Comparison of ENCODE assay signal across 8 cellular contexts in the genomic region with DNA sequence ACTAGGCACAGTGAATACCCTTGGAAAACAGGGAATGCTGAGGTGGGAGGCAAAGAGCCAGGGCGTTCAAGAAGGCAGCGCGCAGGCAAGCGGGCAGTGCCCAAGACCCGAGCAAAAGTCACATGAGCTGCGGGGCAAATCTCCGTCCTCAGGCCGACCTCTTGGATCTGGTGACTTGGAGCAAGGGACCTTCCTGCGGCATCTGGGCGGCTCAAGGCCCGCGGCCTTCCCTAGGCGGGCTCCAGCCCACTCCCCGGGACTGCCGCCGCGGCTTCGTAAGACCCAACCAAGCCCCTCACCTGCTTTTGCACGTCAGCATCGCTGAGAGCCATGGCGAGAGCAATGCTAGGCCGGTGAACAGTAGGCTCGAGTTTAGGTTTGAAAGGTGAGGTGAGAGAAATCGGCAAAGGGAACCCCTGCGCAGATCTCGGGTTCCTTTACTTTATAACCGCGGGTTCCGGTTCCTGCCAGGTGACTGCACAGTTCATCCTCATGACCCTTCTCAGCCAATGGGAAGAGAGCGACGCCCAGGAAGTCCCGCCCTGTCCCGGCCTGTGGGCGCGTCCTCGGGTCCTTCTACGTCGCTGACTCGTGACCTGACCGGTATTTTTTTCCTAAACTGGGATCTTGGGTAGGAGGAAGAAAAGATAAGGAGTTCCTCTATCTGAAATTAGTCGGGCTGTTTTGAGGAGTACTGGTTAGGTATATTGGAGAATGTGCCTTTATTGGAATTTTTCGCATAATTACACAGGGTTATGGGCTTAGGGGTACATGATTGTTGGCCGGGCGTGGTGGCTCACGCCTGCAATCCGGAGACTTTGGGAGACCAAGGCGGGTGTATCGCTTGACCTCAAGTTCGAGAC. TPM values are rescaled to one million over a fixed set of nuclear protein-coding genes. Genes with fewer than 3 reads are reported as not detected.
DNase-seq lines count a peak whose midpoint lies in the region; ATAC-seq and TF ChIP-seq lines count a peak whose summit lies in the region.

A gene (minus strand): TSS at position 446 of the 863 bp plus-strand sequence. CDS start 114 bp downstream, at position 332.

- peaks cover 23% of the 10 kb centered on the region for H3K4me1 ChIP-seq in CD8-positive, alpha-beta T cell (ENCODE audit: insufficient read depth, low read length)
- peaks cover 33% of the 10 kb centered on the region for H3K4me1 ChIP-seq in lower lobe of right lung

- peaks cover 33% of the 10 kb centered on the region for H3K4me1 Mint-ChIP-seq in CD8-positive, alpha-beta T cell (ENCODE audit: low read depth)

- H3K27me3 Mint-ChIP-seq in CD8-positive, alpha-beta T cell (ENCODE audit: low read depth): no peaks in the 10 kb centered on the region

- no peak for TF ChIP-seq CTCF in CD8-positive, alpha-beta T cell (IDR thresholded peaks at IDR 0.05)
- TF ChIP-seq CTCF in lower lobe of right lung (IDR thresholded peaks at IDR 0.05): no peak

- CTCF ChIA-PET in CD8-positive, alpha-beta T cell (lab: Charles Lee): no interaction called here

- H3K4me3 Mint-ChIP-seq in CD8-positive, alpha-beta T cell: peak within 1 kb of the TSS; percentile 97

- ATAC-seq in CD8-positive, alpha-beta T cell: peak; percentile 100
- ATAC-seq in GM19467 (IDR thresholded peaks at IDR 0.05; ENCODE audit: unreplicated experiment) (peak; percentile 97), lower lobe of right lung (peak; percentile 100)

- H3K27ac ChIP-seq in CD8-positive, alpha-beta T cell (ENCODE audit: low read depth, low read length): peak within 1 kb of the TSS; percentile 93
- H3K27ac ChIP-seq in lower lobe of right lung: peak within 1 kb of the TSS; percentile 95

- peak within 1 kb of the TSS; percentile 99 for H3K27ac Mint-ChIP-seq in CD8-positive, alpha-beta T cell

- peak; percentile 90 to 97 (median 94) for DNase-seq in CD8-positive, alpha-beta T cell
- DNase-seq in HS-27A (ENCODE audit: low read depth): peak; percentile 81
- DNase-seq in NK-92 (lab: John Stamatoyannopoulos, UW; ENCODE audit: unreplicated experiment): peak; percentile 29
- DNase-seq in activated CD8-positive, alpha-beta memory T cell treated with anti-CD3 and anti-CD28 coated beads for 1 hour (ENCODE audit: extremely low read depth in 1 of 2, low read depth in 1 of 2): peak; percentile 77 to 89
- peak; percentile 92 for DNase-seq in effector CD4-positive, alpha-beta T cell
- peak; percentile 96 for DNase-seq in lower lobe of right lung
- DNase-seq in stimulated activated CD4-positive, alpha-beta T cell treated with anti-CD3 and anti-CD28 coated beads, TNF-alpha, amount 100 ng/mL, for 24 hours (ENCODE audit: low read depth in 3 of 3): peak; percentile 90 to 94 (median 92)

- H3K4me3 ChIP-seq in CD8-positive, alpha-beta T cell (ENCODE audit: low read depth, low read length): peak within 1 kb of the TSS; percentile 84
- peak within 1 kb of the TSS; percentile 97 for H3K4me3 ChIP-seq in lower lobe of right lung

- no peaks in the 10 kb centered on the region for H3K9me3 ChIP-seq in CD8-positive, alpha-beta T cell (ENCODE audit: low read length)
- H3K9me3 ChIP-seq in lower lobe of right lung: no peaks in the 10 kb centered on the region

- POLR2A ChIA-PET in CD8-positive, alpha-beta T cell (lab: Charles Lee): interaction anchor here (1.3 kb wide), 1 partner anchor 11 kb away, joined by 9 read pairs; a partner anchor contains a TSS

- intact Hi-C loops in CD8-positive, alpha-beta T cell (cut with DNase I, micrococcal nuclease): loop anchor here (1.0 to 5.0 kb wide), 5 partner anchors 10 to 544 kb away; a partner anchor contains a TSS
- intact Hi-C loops in lower lobe of right lung (cut with DNase I): no loop called here

- H3K36me3 ChIP-seq in CD8-positive, alpha-beta T cell (ENCODE audit: insufficient read depth, low read length): no peaks in the 10 kb centered on the region
- peaks cover 11% of the 10 kb centered on the region for H3K36me3 ChIP-seq in lower lobe of right lung

- no peaks in the 10 kb centered on the region for H3K9me3 Mint-ChIP-seq in CD8-positive, alpha-beta T cell

- no peaks in the 10 kb centered on the region for H3K27me3 ChIP-seq in CD8-positive, alpha-beta T cell (ENCODE audit: insufficient read depth, low read length)
- no peaks in the 10 kb centered on the region for H3K27me3 ChIP-seq in lower lobe of right lung (ENCODE audit: low read depth)

- peaks cover 25% of the 10 kb centered on the region for H3K36me3 Mint-ChIP-seq in CD8-positive, alpha-beta T cell

RNA-seq across cellular contexts. Expression of the gene that starts here (rescaled TPM):
- total RNA-seq in CD8-positive, alpha-beta T cell: 10 to 100 TPM; 49.8 to 53.0 TPM
- total RNA-seq in lower lobe of right lung: 133 TPM

Comparison
In these comparisons a context has a peak if more than half of its experiments do, and no peak if none do; other contexts are left out.
1. Peak in every context shown above with its lines: DNase-seq, ATAC-seq, H3K4me3 ChIP-seq and H3K27ac ChIP-seq.
2. DNase-seq: peak in every context shown above with its lines; median percentile 96 in lower lobe of right lung; 94 in CD8-positive, alpha-beta T cell; 92 in effector CD4-positive, alpha-beta T cell; 92 in stimulated activated CD4-positive, alpha-beta T cell treated with anti-CD3 and anti-CD28 coated beads, TNF-alpha, amount 100 ng/mL, for 24 hours; 83 in activated CD8-positive, alpha-beta memory T cell treated with anti-CD3 and anti-CD28 coated beads for 1 hour; 81 in HS-27A; 29 in NK-92.